ENCODE assay signal across 13 cellular contexts in the genomic region with DNA sequence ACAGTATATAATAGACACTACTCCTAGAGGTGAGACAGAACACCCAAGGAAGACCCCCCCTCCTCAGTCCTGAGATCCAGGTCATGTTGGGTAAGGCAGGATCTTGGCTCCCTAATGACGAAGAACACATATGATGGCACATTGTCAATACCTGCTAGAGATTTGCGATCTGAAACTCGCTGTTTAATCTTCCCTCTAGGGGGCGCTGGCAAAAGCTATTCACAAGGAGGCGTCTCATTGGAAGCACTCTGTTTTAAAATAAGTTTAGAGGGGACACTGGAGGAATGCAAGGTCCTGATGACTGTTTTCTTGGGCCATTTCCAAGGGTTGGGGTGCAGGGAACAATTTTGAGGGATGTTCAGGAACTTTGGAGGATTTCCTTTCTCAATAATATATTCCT.
A peak's percentile ranks its signal among the peaks of the same experiment; 100 is the strongest.
DNase-seq lines count a peak whose midpoint lies in the region; ATAC-seq and TF ChIP-seq lines count a peak whose summit lies in the region.
"Had no signal": no experiment of that assay in that cellular context is flagged by ENCODE, and none has a peak within 500 bp of the region (broad histone marks: within the 10 kb centered on the region; RNA-seq: fewer than 3 reads in every experiment).

No MANE protein-coding gene starts in this region.

- H3K9ac ChIP-seq in NT2/D1 (ENCODE audit: insufficient read length, low read depth) = no peak overlapping the region

- H3K27me3 ChIP-seq in NT2/D1 (ENCODE audit: insufficient read depth, insufficient read length) = no peaks in the 10 kb centered on the region
- H3K27me3 ChIP-seq in esophagus squamous epithelium = no peaks in the 10 kb centered on the region

- TF ChIP-seq CTCF in GM12874 (IDR thresholded peaks at IDR 0.05; ENCODE audit: insufficient read depth, low read depth, low read length) (peak; percentile 38; the same call in 1 of the 2 replicates), epithelial cell of proximal tubule (conservative IDR thresholded peaks at IDR 0.05; ENCODE audit: low read depth, low read length) (peak; percentile 49), esophagus squamous epithelium (IDR thresholded peaks at IDR 0.05) (no peak)

- H3K4me3 ChIP-seq in NT2/D1 (ENCODE audit: insufficient read length, low read depth) = no peak overlapping the region
- H3K4me3 ChIP-seq in epithelial cell of proximal tubule (ENCODE audit: low read depth, low read length) = no peak overlapping the region
- H3K4me3 ChIP-seq in esophagus squamous epithelium = no peak overlapping the region

- H3K9me3 ChIP-seq in NT2/D1 (ENCODE audit: insufficient read depth, low read length) (no peaks in the 10 kb centered on the region), esophagus squamous epithelium (no peaks in the 10 kb centered on the region)

- in situ Hi-C loops in ACHN (cut with HindIII; ENCODE audit: low pct_ligation_motif_present, low pct_unique_long_range_greater_than_20kb, low sequenced_read_pairs) = no loop called here

- intact Hi-C loops in esophagus squamous epithelium (cut with DNase I) = no loop called here

- H3K4me1 ChIP-seq in NT2/D1 (ENCODE audit: insufficient read depth, insufficient read length) (no peaks in the 10 kb centered on the region), esophagus squamous epithelium (no peaks in the 10 kb centered on the region)

- ATAC-seq in GM21423 (IDR thresholded peaks at IDR 0.05; ENCODE audit: unreplicated experiment) = no peak

- H3K27ac ChIP-seq in esophagus squamous epithelium = no peak overlapping the region

- H3K36me3 ChIP-seq in NT2/D1 (ENCODE audit: insufficient read depth, insufficient read length, low read length) = no peaks in the 10 kb centered on the region
- H3K36me3 ChIP-seq in esophagus squamous epithelium = no peaks in the 10 kb centered on the region

- TF ChIP-seq POLR2A in esophagus squamous epithelium (IDR thresholded peaks at IDR 0.05) = no peak

- DNase-seq in ACHN (peak; percentile 50), NT2/D1 (ENCODE audit: low read depth, low spot score) (peak; percentile 38), epithelial cell of proximal tubule (ENCODE audit: low read depth) (no peak), NCI-H1105 (lab: John Stamatoyannopoulos, UW) (no peak), esophagus squamous epithelium (lab: John Stamatoyannopoulos, UW) (no peak), putamen (ENCODE audit: low spot score) (no peak)
- DNase-seq: activated CD4-positive, alpha-beta T cell treated with anti-CD3 and anti-CD28 coated beads, Interleukin-2, amount 50 U/mL, for 1 hour; activated effector memory CD4-positive, alpha-beta T cell treated with anti-CD3 and anti-CD28 coated beads, Interleukin-2, amount 50 U/mL, for 16 hours; GDM1; hippocampal formation; NCI-H1417 treated with DMSO at 0.1 percent for 48 hours had no signal

- WGBS in esophagus squamous epithelium, 2 donors = 64% methylated on average over 5 of the region's 5 CpGs

Comparison
In these comparisons a context has a peak if more than half of its experiments do, and no peak if none do; other contexts are left out.
1. DNase-seq: peak in ACHN (single experiment) and NT2/D1 (single experiment); none in epithelial cell of proximal tubule (single experiment), NCI-H1105 (single experiment), esophagus squamous epithelium (single experiment) and putamen (single experiment).
2. CTCF ChIP-seq: peak in GM12874 (single experiment) and epithelial cell of proximal tubule (single experiment); none in esophagus squamous epithelium (0 of 6).